ENCODE assay signal across 8 cellular contexts in genomic region chr9:84315278-84315877, GRCh38. TPM values are rescaled to one million over a fixed set of nuclear protein-coding genes. Genes with fewer than 3 reads are reported as not detected.
DNase-seq lines count a peak whose midpoint lies in the region; ATAC-seq and TF ChIP-seq lines count a peak whose summit lies in the region.

No MANE protein-coding gene starts in this region.

- no peak overlapping the region for H3K27ac ChIP-seq in gastroesophageal sphincter

- WGBS in gastroesophageal sphincter (ENCODE audit: low coverage in 1 of 2), 2 donors, result 7 to 9% methylated on average over 8 of the region's 8 CpGs

- no peak for TF ChIP-seq POLR2A in gastroesophageal sphincter (IDR thresholded peaks at IDR 0.05)

- no peak for TF ChIP-seq EP300 in gastroesophageal sphincter (IDR thresholded peaks at IDR 0.05)

- peak; percentile 75 to 82 (median 78) for TF ChIP-seq CTCF in gastroesophageal sphincter (IDR thresholded peaks at IDR 0.05)

- no peak overlapping the region for H3K4me3 ChIP-seq in gastroesophageal sphincter

- no peaks in the 10 kb centered on the region for H3K9me3 ChIP-seq in gastroesophageal sphincter

- peak; percentile 10 for DNase-seq in NCI-H146 (lab: John Stamatoyannopoulos, UW)
- no peak for DNase-seq in NCI-H146 treated with DMSO at 0.1 percent for 48 hours (lab: John Stamatoyannopoulos, UW; ENCODE audit: unreplicated experiment)
- peak; percentile 73 for DNase-seq in HT-29 (ENCODE audit: low spot score)
- DNase-seq in RKO (ENCODE audit: low spot score), result peak; percentile 57
- peak; percentile 77 for DNase-seq in activated effector memory CD4-positive, alpha-beta T cell treated with anti-CD3 and anti-CD28 coated beads, Interleukin-2, amount 50 U/mL, for 16 hours
- peak; percentile 69 for DNase-seq in pons (ENCODE audit: low spot score)

- H3K4me1 ChIP-seq in gastroesophageal sphincter, result peaks cover 0 to 4% (median 0%) of the 10 kb centered on the region in 3 donors

- no peaks in the 10 kb centered on the region for H3K36me3 ChIP-seq in gastroesophageal sphincter

- ATAC-seq in gastroesophageal sphincter, result no peak
- no peak for ATAC-seq in GM18873 (IDR thresholded peaks at IDR 0.05; ENCODE audit: low FRiP score, unreplicated experiment)

- no peaks in the 10 kb centered on the region for H3K27me3 ChIP-seq in gastroesophageal sphincter

RNA-seq across cellular contexts. Expression of gene SLC28A3, which starts 25.2 kb away (rescaled TPM):
- 4.5 and 4.7 TPM in 2 replicates for total RNA-seq in HT-29 (2014; rRNA removed; shearing (Covaris generic))
- total RNA-seq in gastroesophageal sphincter, result under 1 TPM in 2 of 4 donors, not detected in 2; 0.04 to 0.49 TPM
